10 cellular contexts compared by ENCODE assay signal in genomic region chr1:15155760-15156743, GRCh38. TPM values are rescaled to one million over a fixed set of nuclear protein-coding genes. Genes with fewer than 3 reads are reported as not detected.
DNase-seq lines count a peak whose midpoint lies in the region; ATAC-seq, FAIRE-seq and TF ChIP-seq lines count a peak whose summit lies in the region.
"Had no signal": no experiment of that assay in that cellular context is flagged by ENCODE, and none has a peak within 500 bp of the region (broad histone marks: within the 10 kb centered on the region; RNA-seq: fewer than 3 reads in every experiment).

No MANE protein-coding gene starts in this region.

- peaks cover 11% of the 10 kb centered on the region in 2 experiments for H4K20me1 ChIP-seq in H1 (replicated peaks in 1 of 2; ENCODE audit: control insufficient read depth in 1 of 2, insufficient read depth in 2 of 2, low read length in 2 of 2)

- H3K79me2 ChIP-seq in H1 (ENCODE audit: control insufficient read depth in 1 of 2, insufficient read depth in 2 of 2, low read length in 2 of 2), result peaks cover 0 to 35% of the 10 kb centered on the region in 2 experiments; a peak in 3 of 4 replicates

- H2AFZ ChIP-seq in H1 (ENCODE audit: low read length), result no peak overlapping the region

- H2BK120ac ChIP-seq in H1 (replicated peaks; ENCODE audit: low read depth, low read length), result no peak overlapping the region

- no peak overlapping the region for H3K27ac Mint-ChIP-seq in activated CD8-positive, alpha-beta memory T cell treated with anti-CD3 and anti-CD28 coated beads, Interleukin-2, amount 10 ng/mL, durations not matched to agents 7 days and 5 days

- no peak overlapping the region for H3K14ac ChIP-seq in H1 (ENCODE audit: insufficient read length)

- TF ChIP-seq POLR2A in H1 (IDR thresholded peaks at IDR 0.05; ENCODE audit: control extremely low read depth in 1 of 2, low read depth in 2 of 2, low read length in 2 of 2) (no peak), esophagus squamous epithelium (IDR thresholded peaks at IDR 0.05) (no peak)

- peak; percentile 47 for ATAC-seq in activated CD8-positive, alpha-beta memory T cell treated with anti-CD3 and anti-CD28 coated beads, Interleukin-2, amount 10 ng/mL, durations not matched to agents 7 days and 5 days

- H3K36me3 Mint-ChIP-seq in activated CD8-positive, alpha-beta memory T cell treated with anti-CD3 and anti-CD28 coated beads, Interleukin-2, amount 10 ng/mL, durations not matched to agents 7 days and 5 days, result no peaks in the 10 kb centered on the region

- CTCF ChIA-PET in activated CD8-positive, alpha-beta memory T cell treated with anti-CD3 and anti-CD28 coated beads, Interleukin-2, amount 10 ng/mL, durations not matched to agents 7 days and 5 days (lab: Charles Lee), result interaction anchor here (0.6 to 1.3 kb wide), 3 partner anchors 14 to 116 kb away, joined by 3 read pairs; no protein-coding TSS in a partner anchor
- CTCF ChIA-PET in H1 (lab: Charles Lee; ENCODE audit: partially characterized antibody), result interaction anchor here (0.8 to 2.1 kb wide), 7 partner anchors 9 to 116 kb away, joined by 3 to 10 read pairs (median 3); no protein-coding TSS in a partner anchor

- TF ChIP-seq CTCF in H1 (IDR thresholded peaks at IDR 0.05; ENCODE audit: control extremely low read depth in 1 of 3, insufficient read depth in 1 of 3, low read depth in 1 of 3, low read length in 3 of 3), result no peak
- TF ChIP-seq CTCF in esophagus squamous epithelium (IDR thresholded peaks at IDR 0.05), result no peak

- no peak for TF ChIP-seq EP300 in H1 (IDR thresholded peaks at IDR 0.05; ENCODE audit: borderline replicate concordance in 1 of 2, low read depth in 2 of 2, low read length in 2 of 2)

- H3K36me3 ChIP-seq in H1 (ENCODE audit: control insufficient read depth in 2 of 4, insufficient read depth in 4 of 4, low read length in 3 of 4) (no peaks in the 10 kb centered on the region), small intestine (ENCODE audit: control insufficient read depth in 2 of 2, insufficient read depth in 2 of 2, low read length in 2 of 2) (peaks cover 0 to 2% of the 10 kb centered on the region in 2 donors), esophagus squamous epithelium (no peaks in the 10 kb centered on the region)

- 84% methylated on average over 14 of the region's 14 CpGs; no CpG with 5 or more reads in 1 of the 2 experiments for WGBS in H1 (ENCODE audit: extremely low coverage in 1 of 2, insufficient coverage in 1 of 2, insufficient read length in 1 of 2, insufficient replicate concordance in 2 of 2, low coverage in 1 of 2, low lambda C conversion rate in 2 of 2, missing lambda C conversion rate in 1 of 2), 2 experiments
- WGBS in small intestine, 3 donors, result 20 to 39% (median 24%) methylated on average over 14 of the region's 14 CpGs
- 61 to 65% methylated on average over 10 to 12 of the region's 14 CpGs for WGBS in esophagus squamous epithelium, 2 donors

- no peak overlapping the region for H3K4me3 Mint-ChIP-seq in activated CD8-positive, alpha-beta memory T cell treated with anti-CD3 and anti-CD28 coated beads, Interleukin-2, amount 10 ng/mL, durations not matched to agents 7 days and 5 days

- no peaks in the 10 kb centered on the region for H3K9me3 ChIP-seq in H1 (ENCODE audit: insufficient read depth in 2 of 2, low read depth in 1 of 2, low read length in 1 of 2)
- no peaks in the 10 kb centered on the region for H3K9me3 ChIP-seq in small intestine (ENCODE audit: control insufficient read depth, low read depth)
- H3K9me3 ChIP-seq in esophagus squamous epithelium, result no peaks in the 10 kb centered on the region

- no peak overlapping the region for H3K23ac ChIP-seq in H1 (ENCODE audit: insufficient read length)

- no peak overlapping the region for H2BK5ac ChIP-seq in H1 (ENCODE audit: low read depth, low read length)

- peaks cover 53% of the 10 kb centered on the region for H3K27me3 Mint-ChIP-seq in activated CD8-positive, alpha-beta memory T cell treated with anti-CD3 and anti-CD28 coated beads, Interleukin-2, amount 10 ng/mL, durations not matched to agents 7 days and 5 days

- H3K9me3 Mint-ChIP-seq in activated CD8-positive, alpha-beta memory T cell treated with anti-CD3 and anti-CD28 coated beads, Interleukin-2, amount 10 ng/mL, durations not matched to agents 7 days and 5 days (ENCODE audit: low read depth), result no peaks in the 10 kb centered on the region

- no peak overlapping the region for H3K4ac ChIP-seq in H1 (replicated peaks; ENCODE audit: insufficient read length, low read depth, low read length)

- no peak overlapping the region for H4K91ac ChIP-seq in H1 (replicated peaks; ENCODE audit: insufficient read length, low read length)

- peak overlapping the region in 1 of 2 experiments; percentile 84; a peak in 2 of 4 replicates for H3K4me2 ChIP-seq in H1 (ENCODE audit: insufficient read depth in 1 of 2, low read depth in 2 of 2, low read length in 2 of 2)

- H3K9ac ChIP-seq in H1 (replicated peaks in 1 of 4; ENCODE audit: extremely low read depth in 1 of 4, low read depth in 3 of 4, low read length in 3 of 4), result no peak overlapping the region

- no peak overlapping the region for H2BK20ac ChIP-seq in H1 (ENCODE audit: low read length)

- intact Hi-C loops in esophagus squamous epithelium (cut with DNase I), result loop anchor here (10.0 kb wide), 1 partner anchor 119 kb away; no protein-coding TSS in a partner anchor

- no peak for DNase-seq in activated CD8-positive, alpha-beta memory T cell treated with anti-CD3 and anti-CD28 coated beads, Interleukin-2, amount 10 ng/mL, durations not matched to agents 7 days and 5 days
- no peak for DNase-seq in activated CD8-positive, alpha-beta memory T cell treated with anti-CD3 and anti-CD28 coated beads, Interleukin-2, amount 50 U/mL, for 48 hours
- peak; percentile 29 for DNase-seq in NCI-H524 treated with DMSO at 0.1 percent for 48 hours (lab: John Stamatoyannopoulos, UW)
- DNase-seq in H1 (ENCODE audit: low read depth in 1 of 2, low spot score in 2 of 2), result no peak
- no peak for DNase-seq in small intestine
- no peak for DNase-seq in UCSD-AML1 (lab: John Stamatoyannopoulos, UW; ENCODE audit: unreplicated experiment)
- DNase-seq in esophagus squamous epithelium (lab: John Stamatoyannopoulos, UW), result no peak
- no peak for DNase-seq in ureter (ENCODE audit: low spot score)
- DNase-seq: NCI-H1930, T-helper 9 cell had no signal

- H3K23me2 ChIP-seq in H1 (ENCODE audit: low read depth, low read length), result peaks cover 14% of the 10 kb centered on the region; the same call in 1 of the 2 replicates

- peaks cover 15% of the 10 kb centered on the region for H3K4me1 Mint-ChIP-seq in activated CD8-positive, alpha-beta memory T cell treated with anti-CD3 and anti-CD28 coated beads, Interleukin-2, amount 10 ng/mL, durations not matched to agents 7 days and 5 days

- no peak overlapping the region for H3K56ac ChIP-seq in H1 (replicated peaks; ENCODE audit: insufficient read length, low read depth, low read length)

- H2BK15ac ChIP-seq in H1 (ENCODE audit: low read length), result no peak overlapping the region; the same call in 1 of the 2 replicates

- no peak for TF ChIP-seq RAD21 in H1 (IDR thresholded peaks at IDR 0.05 in 1 of 2, conservative IDR thresholded peaks at IDR 0.05 in 1 of 2; ENCODE audit: low read depth in 2 of 2, low read length in 2 of 2)

- H3K27ac ChIP-seq in H1 (ENCODE audit: low read depth, low read length) (no peak overlapping the region), small intestine (ENCODE audit: low read depth in 1 of 2, low read length in 1 of 2) (peak overlapping the region; percentile 27 to 78), esophagus squamous epithelium (peak overlapping the region in 2 of 4 donors; percentile 19 to 91)

- H4K8ac ChIP-seq in H1 (ENCODE audit: extremely low read depth, insufficient read depth, low read length), result no peak overlapping the region

- no peak for FAIRE-seq in H1 (lab: Jason Lieb, UNC)
- FAIRE-seq in small intestine (lab: Jason Lieb, UNC), result no peak

- H4K5ac ChIP-seq in H1 (ENCODE audit: insufficient read length, low read depth, low read length), result no peak overlapping the region

- H3K18ac ChIP-seq in H1 (ENCODE audit: extremely low read depth, low read length), result no peak overlapping the region

- H3K4me3 ChIP-seq in H1 (ENCODE audit: extremely low read depth in 1 of 4, insufficient read depth in 2 of 4, low read depth in 3 of 4, low read length in 4 of 4) (no peak overlapping the region), small intestine (ENCODE audit: low read depth in 1 of 2, low read length in 2 of 2) (peak overlapping the region in 1 of 2 donors; percentile 79), esophagus squamous epithelium (peak overlapping the region in 1 of 4 donors; percentile 12)

- peaks cover 3% of the 10 kb centered on the region; the same call in 1 of the 2 replicates for H3K79me1 ChIP-seq in H1 (ENCODE audit: low read depth, low read length)

- H2AK5ac ChIP-seq in H1 (ENCODE audit: low read depth, low read length), result 0 out of 2 replicates have a peak overlapping the region, but pooled peaks have one; percentile 24

- H3K4me1 ChIP-seq in H1 (replicated peaks in 1 of 4; ENCODE audit: control insufficient read depth in 3 of 4, insufficient read depth in 4 of 4, low read length in 3 of 4), result peaks cover 3 to 15% (median 11%) of the 10 kb centered on the region in 4 experiments
- H3K4me1 ChIP-seq in small intestine (ENCODE audit: control insufficient read depth in 2 of 2, insufficient read depth in 1 of 2, low read depth in 1 of 2, low read length in 1 of 2), result peaks cover 9 to 13% of the 10 kb centered on the region in 2 donors
- peaks cover 13 to 85% (median 42%) of the 10 kb centered on the region in 3 donors for H3K4me1 ChIP-seq in esophagus squamous epithelium

- H3K27me3 ChIP-seq in H1 (replicated peaks in 1 of 4; ENCODE audit: control insufficient read depth in 3 of 4, extremely low read depth in 1 of 4, insufficient read depth in 3 of 4, low read length in 3 of 4) (peaks cover 0 to 16% (median 9%) of the 10 kb centered on the region in 4 experiments; a peak in 6 of 7 replicates), small intestine (ENCODE audit: control insufficient read depth in 2 of 2, insufficient read depth in 2 of 2, low read length in 2 of 2) (no peaks in the 10 kb centered on the region), esophagus squamous epithelium (peaks cover 0 to 18% (median 0%) of the 10 kb centered on the region in 4 donors)

- H2BK12ac ChIP-seq in H1 (ENCODE audit: low read depth, low read length), result no peak overlapping the region

- POLR2A ChIA-PET in H1 (lab: Charles Lee; ENCODE audit: partially characterized antibody), result interaction anchor here (0.8 kb wide), 1 partner anchor 13 kb away, joined by 3 read pairs; no protein-coding TSS in a partner anchor

RNA-seq across cellular contexts. Expression of gene TMEM51, which starts 2.5 kb away (rescaled TPM):
- not detected for total RNA-seq in activated CD8-positive, alpha-beta memory T cell treated with anti-CD3 and anti-CD28 coated beads, Interleukin-2, amount 10 ng/mL, durations not matched to agents 7 days and 5 days
- 9.1 and 9.9 TPM in 2 replicates for total RNA-seq in H1 (2021; fragmentation: NEBNext Ultra II Directional; extraction: Animal tissue kit (Norgen Biotek cat#: 25700))
- polyA plus RNA-seq in H1 (2011; rRNA removed) (10.7 and 12.6 TPM in 2 replicates), small intestine (10 to 100 TPM; 16.3 to 25.2 (median 17.8) TPM)
- polyA plus RNA-seq in H1 (2011; cell fraction: cytosol; rRNA removed), result 11.5 TPM
- 7.3 TPM for polyA plus RNA-seq in H1 (2011; cell fraction: nucleus; rRNA removed)
- polyA plus RNA-seq in H1 (2012, experiment 1 of 2), result 7.8 to 12.5 TPM (median 10.2 TPM) in 4 replicates
- polyA plus RNA-seq in H1 (2012, experiment 2 of 2), result 11.6 TPM
- 10.4 TPM for polyA plus RNA-seq in H1 (2013, experiment 1 of 2)
- polyA plus RNA-seq in H1 (2013, experiment 2 of 2), result 13.1 TPM
- polyA minus RNA-seq in H1 (2011; rRNA and poly(A)+ RNA removed), result 3.4 and 3.9 TPM in 2 replicates
- polyA minus RNA-seq in H1 (2011; cell fraction: cytosol; rRNA and poly(A)+ RNA removed), result 8.4 TPM
- polyA minus RNA-seq in H1 (2011; cell fraction: nucleus; rRNA and poly(A)+ RNA removed), result 4.8 TPM
- total RNA-seq in esophagus squamous epithelium (10 to 100 TPM; 11.6 to 23.7 (median 17.7) TPM), ureter (38.8 TPM)
